Comparison of ENCODE assay signal across 1 cellular context in genomic region chr6:101605426-101605825, GRCh38.
TF ChIP-seq lines count a peak whose summit lies in the region.

No MANE protein-coding gene starts in this region.

TF ChIP-seq in HCT116, 20 proteins besides CTCF, POLR2A, EP300 and RAD21 (continued from another document):
- no peak for TF ChIP-seq SP1 (IDR thresholded peaks at IDR 0.05; ENCODE audit: low read depth)
TF ChIP-seq in HCT116: peak in this region for 0.
